Comparison of ENCODE assay signal across 8 cellular contexts in genomic region chr3:27484002-27484844, GRCh38. TPM values are rescaled to one million over a fixed set of nuclear protein-coding genes. Genes with fewer than 3 reads are reported as not detected.
DNase-seq lines count a peak whose midpoint lies in the region; ATAC-seq, FAIRE-seq and TF ChIP-seq lines count a peak whose summit lies in the region.

SLC4A7 (minus strand) TSS chr3:27484384; CDS start chr3:27484126, 258 bp downstream.

- DNase-seq in D721Med (ENCODE audit: insufficient read length, low spot score) (peak; percentile 51), HuH-7.5 (ENCODE audit: low spot score) (peak; percentile 91), OCI-LY7 (ENCODE audit: low spot score) (peak; percentile 96), activated T-cell treated with anti-CD3 and anti-CD28 coated beads for 24 hours (ENCODE audit: low read depth) (peak; percentile 98), epithelial cell of esophagus (ENCODE audit: low read depth) (peak; percentile 98), mucosa of descending colon (peak; percentile 99)
- DNase-seq in stimulated activated CD8-positive, alpha-beta memory T cell treated with anti-CD3 and anti-CD28 coated beads, Interleukin-4, amount 100 ng/mL, for 24 hours (ENCODE audit: low read depth), result peak; percentile 99

- no peak for FAIRE-seq in D721Med (lab: Jason Lieb, UNC)

- no peaks in the 10 kb centered on the region for H3K9me2 ChIP-seq in OCI-LY7 (ENCODE audit: insufficient read depth, low read length)

- POLR2A ChIA-PET in OCI-LY7 (lab: Charles Lee), result interaction anchor here (0.6 to 1.6 kb wide), 4 partner anchors 13 to 84 kb away, joined by 3 to 6 read pairs (median 3); no protein-coding TSS in a partner anchor

- peaks cover 37% of the 10 kb centered on the region for H3K79me2 ChIP-seq in OCI-LY7 (ENCODE audit: insufficient read depth, low read depth, low read length)

- H3K36me3 ChIP-seq in OCI-LY7 (ENCODE audit: insufficient read depth, low read length) (no peaks in the 10 kb centered on the region), mucosa of descending colon (ENCODE audit: low read depth) (peaks cover 4% of the 10 kb centered on the region)

- peak; percentile 92 for ATAC-seq in GM21526 (IDR thresholded peaks at IDR 0.05; ENCODE audit: low FRiP score, unreplicated experiment)
- ATAC-seq in mucosa of descending colon, result peak; percentile 98

- H3K9me3 ChIP-seq in OCI-LY7 (ENCODE audit: low read length) (no peaks in the 10 kb centered on the region), mucosa of descending colon (no peaks in the 10 kb centered on the region)

- H3K4me1 ChIP-seq in OCI-LY7 (ENCODE audit: insufficient read depth, low read length, poor library complexity, severe bottlenecking) (peaks cover 27% of the 10 kb centered on the region), mucosa of descending colon (ENCODE audit: low read depth) (no peaks in the 10 kb centered on the region)

- H2AFZ ChIP-seq in OCI-LY7 (ENCODE audit: low read length), result peak within 1 kb of the TSS; percentile 95

- CTCF ChIA-PET in OCI-LY7 (lab: Charles Lee; ENCODE audit: unreplicated experiment), result no interaction called here

- peaks cover 4% of the 10 kb centered on the region; the same call in 1 of the 2 replicates for H4K20me1 ChIP-seq in OCI-LY7 (ENCODE audit: insufficient read depth, low read length)

- BruUV-seq in OCI-LY7 (replicated peaks; lab: Mats Ljungman, UMichigan), result no TSS peak

- H3K27ac ChIP-seq in OCI-LY7 (ENCODE audit: low read depth, low read length, poor library complexity, severe bottlenecking), result peak within 1 kb of the TSS; percentile 54

- peak within 1 kb of the TSS; percentile 99 for H3K4me3 ChIP-seq in OCI-LY7 (ENCODE audit: low read depth, low read length, poor library complexity, severe bottlenecking)
- peak within 1 kb of the TSS; percentile 84 for H3K4me3 ChIP-seq in epithelial cell of esophagus (ENCODE audit: low read length)
- H3K4me3 ChIP-seq in mucosa of descending colon, result peak within 1 kb of the TSS; percentile 75

- peak within 1 kb of the TSS; percentile 92 for H3K4me2 ChIP-seq in OCI-LY7 (ENCODE audit: low read length)

- TF ChIP-seq CTCF in D721Med (IDR thresholded peaks at IDR 0.05; ENCODE audit: insufficient read depth, missing control alignments) (no peak), OCI-LY7 (conservative IDR thresholded peaks at IDR 0.05; ENCODE audit: low read length) (no peak), epithelial cell of esophagus (IDR thresholded peaks at IDR 0.05; ENCODE audit: insufficient read depth, low read depth, low read length, missing control alignments) (no peak), mucosa of descending colon (IDR thresholded peaks at IDR 0.05) (no peak)

- intact Hi-C loops in OCI-LY7 (cut with micrococcal nuclease; ENCODE audit: unreplicated experiment) (loop anchor here (5.0 to 10.0 kb wide), 4 partner anchors 127 to 861 kb away; partner anchors contain the start of genes AZI2, CMC1 and ZCWPW2), mucosa of descending colon (cut with DNase I, micrococcal nuclease) (loop anchor here in 1 of 2 donors (10.0 kb wide), 1 partner anchor 191 kb away; no protein-coding TSS in a partner anchor)

RNA-seq across cellular contexts. Expression of gene SLC4A7, which starts in this region (rescaled TPM):
- total RNA-seq in OCI-LY7 (2014; rRNA removed; shearing (Covaris generic)), result 25.9 and 27.2 TPM in 2 replicates
- 31.9 and 35.6 TPM in 2 replicates for total RNA-seq in OCI-LY7 (2022)
- 10 to 100 TPM; 21.2 to 43.3 (median 22.7) TPM for total RNA-seq in mucosa of descending colon

Comparison
In these comparisons a context has a peak if more than half of its experiments do, and no peak if none do; other contexts are left out.
1. Peak in every context shown above with its lines: DNase-seq, ATAC-seq, H3K4me3 ChIP-seq and H3K27ac ChIP-seq.